ENCODE assay signal across 10 cellular contexts in genomic region chr9:105296889-105297288, GRCh38. TPM values are rescaled to one million over a fixed set of nuclear protein-coding genes. Genes with fewer than 3 reads are reported as not detected.
A peak's percentile ranks its signal among the peaks of the same experiment; 100 is the strongest.
DNase-seq lines count a peak whose midpoint lies in the region; ATAC-seq, FAIRE-seq and TF ChIP-seq lines count a peak whose summit lies in the region.
"Had no signal": no experiment of that assay in that cellular context is flagged by ENCODE, and none has a peak within 500 bp of the region (broad histone marks: within the 10 kb centered on the region; RNA-seq: fewer than 3 reads in every experiment).

No MANE protein-coding gene starts in this region.

- H3K4me3 ChIP-seq in Peyer's patch, result no peak overlapping the region

- POLR2A ChIA-PET in WTC11 (lab: Charles Lee), result interaction anchor here (0.6 kb wide), 1 partner anchor 98 kb away, joined by 5 read pairs; no protein-coding TSS in a partner anchor

- H3K27ac ChIP-seq in Peyer's patch, result no peak overlapping the region

- H3K4me1 Mint-ChIP-seq in WTC11, result peaks cover 82% of the 10 kb centered on the region

- CTCF ChIA-PET in WTC11 (lab: Charles Lee), result interaction anchor here (1.0 kb wide), 1 partner anchor 52 kb away, joined by 3 read pairs; the partner anchor contains the start of gene SLC44A1

- peak overlapping the region; percentile 37; the same call in 1 of the 2 replicates for H3K4me3 Mint-ChIP-seq in WTC11

- peak overlapping the region; percentile 98 for H3K27ac Mint-ChIP-seq in WTC11

- no peaks in the 10 kb centered on the region for H3K9me3 ChIP-seq in Peyer's patch

- DNase-seq in GM04503 (ENCODE audit: low read depth) (peak; percentile 97), WTC11 (ENCODE audit: low spot score) (no peak), frontal cortex (ENCODE audit: low spot score in 2 of 2) (no peak), pons (ENCODE audit: low spot score) (peak; percentile 87), SK-N-DZ (ENCODE audit: low spot score) (no peak), D721Med (ENCODE audit: insufficient read length, low spot score) (no peak), Peyer's patch (no peak), DMS53 treated with DMSO at 0.1 percent for 48 hours (lab: John Stamatoyannopoulos, UW; ENCODE audit: unreplicated experiment) (no peak)
- DNase-seq: activated T-cell treated with anti-CD3 and anti-CD28 coated beads, Interleukin-2, amount 50 U/mL, for 48 hours had no signal

- H3K4me1 ChIP-seq in Peyer's patch, result no peaks in the 10 kb centered on the region

- H3K36me3 Mint-ChIP-seq in WTC11, result peaks cover 10% of the 10 kb centered on the region

- peak; percentile 15 for FAIRE-seq in frontal cortex (lab: Jason Lieb, UNC)
- FAIRE-seq in D721Med (lab: Jason Lieb, UNC), result no peak
- FAIRE-seq: GM12892 had no signal

- no peaks in the 10 kb centered on the region for H3K9me3 Mint-ChIP-seq in WTC11

- ATAC-seq in WTC11, result peak; percentile 22

- peaks cover 0 to 17% (median 0%) of the 10 kb centered on the region in 3 donors for H3K36me3 ChIP-seq in Peyer's patch

- H3K27me3 ChIP-seq in Peyer's patch, result no peaks in the 10 kb centered on the region

- no peak for TF ChIP-seq CTCF in WTC11 (IDR thresholded peaks at IDR 0.05)
- no peak for TF ChIP-seq CTCF in D721Med (IDR thresholded peaks at IDR 0.05; ENCODE audit: insufficient read depth, missing control alignments)
- TF ChIP-seq CTCF in Peyer's patch (IDR thresholded peaks at IDR 0.05), result no peak

- no peak for TF ChIP-seq POLR2A in Peyer's patch (IDR thresholded peaks at IDR 0.05)

- H3K27me3 Mint-ChIP-seq in WTC11 (ENCODE audit: low read depth), result no peaks in the 10 kb centered on the region

TF ChIP-seq in WTC11, 78 proteins besides CTCF, POLR2A, EP300 and RAD21:
- TF ChIP-seq OVOL2 (CRISPR knock-in tag; IDR thresholded peaks at IDR 0.05; ENCODE audit: borderline replicate concordance) (no peak), NFE2L1 (CRISPR knock-in tag; IDR thresholded peaks at IDR 0.05) (0 out of 2 replicates have a peak, but pooled peaks have one; percentile 47), NR3C1 (CRISPR knock-in tag; conservative IDR thresholded peaks at IDR 0.05; ENCODE audit: low read depth) (no peak), ELF4 (CRISPR knock-in tag; IDR thresholded peaks at IDR 0.05; ENCODE audit: low read depth) (no peak)

RNA-seq across cellular contexts. Expression of gene SLC44A1, which starts 52.4 kb away (rescaled TPM):
- total RNA-seq in WTC11 (2021) (45.9 to 48.9 TPM (median 47.6 TPM) in 3 replicates), frontal cortex (38.7 TPM), Peyer's patch (10 to 100 TPM in 3 of 4 donors, 1 to 10 TPM in 1; 9.9 to 53.8 (median 40.8) TPM)
- polyA plus RNA-seq in SK-N-DZ (2014; cell fraction: cytosol; rRNA removed), result 10.1 and 11.4 TPM in 2 replicates
- polyA plus RNA-seq in SK-N-DZ (2014; cell fraction: nucleus; rRNA removed), result 3.4 and 5.2 TPM in 2 replicates

Comparison
In these comparisons a context has a peak if more than half of its experiments do, and no peak if none do; other contexts are left out.
1. DNase-seq: peak in GM04503 (single experiment) and pons (single experiment); none in WTC11 (single experiment), frontal cortex (0 of 2), SK-N-DZ (single experiment), D721Med (single experiment), Peyer's patch (0 of 3) and DMS53 treated with DMSO at 0.1 percent for 48 hours (single experiment).